Comparison of ENCODE assay signal across 1 cellular context in genomic region chr7:40134428-40135423, GRCh38.
A peak's percentile ranks its signal among the peaks of the same experiment; 100 is the strongest.
TF ChIP-seq lines count a peak whose summit lies in the region.

Gene MPLKIP (minus strand): TSS chr7:40134622. CDS start chr7:40134567, 55 bp downstream.
Gene SUGCT (plus strand): TSS chr7:40135005.

TF ChIP-seq in GM12878, 131 proteins besides CTCF, POLR2A, EP300 and RAD21 (continued from another document):
- TF ChIP-seq, protein P1, sequence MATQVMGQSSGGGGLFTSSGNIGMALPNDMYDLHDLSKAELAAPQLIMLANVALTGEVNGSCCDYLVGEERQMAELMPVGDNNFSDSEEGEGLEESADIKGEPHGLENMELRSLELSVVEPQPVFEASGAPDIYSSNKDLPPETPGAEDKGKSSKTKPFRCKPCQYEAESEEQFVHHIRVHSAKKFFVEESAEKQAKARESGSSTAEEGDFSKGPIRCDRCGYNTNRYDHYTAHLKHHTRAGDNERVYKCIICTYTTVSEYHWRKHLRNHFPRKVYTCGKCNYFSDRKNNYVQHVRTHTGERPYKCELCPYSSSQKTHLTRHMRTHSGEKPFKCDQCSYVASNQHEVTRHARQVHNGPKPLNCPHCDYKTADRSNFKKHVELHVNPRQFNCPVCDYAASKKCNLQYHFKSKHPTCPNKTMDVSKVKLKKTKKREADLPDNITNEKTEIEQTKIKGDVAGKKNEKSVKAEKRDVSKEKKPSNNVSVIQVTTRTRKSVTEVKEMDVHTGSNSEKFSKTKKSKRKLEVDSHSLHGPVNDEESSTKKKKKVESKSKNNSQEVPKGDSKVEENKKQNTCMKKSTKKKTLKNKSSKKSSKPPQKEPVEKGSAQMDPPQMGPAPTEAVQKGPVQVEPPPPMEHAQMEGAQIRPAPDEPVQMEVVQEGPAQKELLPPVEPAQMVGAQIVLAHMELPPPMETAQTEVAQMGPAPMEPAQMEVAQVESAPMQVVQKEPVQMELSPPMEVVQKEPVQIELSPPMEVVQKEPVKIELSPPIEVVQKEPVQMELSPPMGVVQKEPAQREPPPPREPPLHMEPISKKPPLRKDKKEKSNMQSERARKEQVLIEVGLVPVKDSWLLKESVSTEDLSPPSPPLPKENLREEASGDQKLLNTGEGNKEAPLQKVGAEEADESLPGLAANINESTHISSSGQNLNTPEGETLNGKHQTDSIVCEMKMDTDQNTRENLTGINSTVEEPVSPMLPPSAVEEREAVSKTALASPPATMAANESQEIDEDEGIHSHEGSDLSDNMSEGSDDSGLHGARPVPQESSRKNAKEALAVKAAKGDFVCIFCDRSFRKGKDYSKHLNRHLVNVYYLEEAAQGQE (IDR thresholded peaks at IDR 0.05; ENCODE audit: low read depth, low read length), result peak; percentile 21; the same call in 1 of the 2 replicates
- TF ChIP-seq KDM1A (IDR thresholded peaks at IDR 0.05; ENCODE audit: borderline replicate concordance), result no peak
- no peak for TF ChIP-seq HDGF (IDR thresholded peaks at IDR 0.05)
- TF ChIP-seq RUNX3 (IDR thresholded peaks at IDR 0.05; ENCODE audit: low read length), result peak; percentile 99
- TF ChIP-seq ZNF687 (IDR thresholded peaks at IDR 0.05), result peak; percentile 49; the same call in 1 of the 2 replicates
- peak; percentile 90 for TF ChIP-seq TARDBP (IDR thresholded peaks at IDR 0.05; ENCODE audit: borderline replicate concordance)
